ENCODE assay signal across 8 cellular contexts in the genomic region with DNA sequence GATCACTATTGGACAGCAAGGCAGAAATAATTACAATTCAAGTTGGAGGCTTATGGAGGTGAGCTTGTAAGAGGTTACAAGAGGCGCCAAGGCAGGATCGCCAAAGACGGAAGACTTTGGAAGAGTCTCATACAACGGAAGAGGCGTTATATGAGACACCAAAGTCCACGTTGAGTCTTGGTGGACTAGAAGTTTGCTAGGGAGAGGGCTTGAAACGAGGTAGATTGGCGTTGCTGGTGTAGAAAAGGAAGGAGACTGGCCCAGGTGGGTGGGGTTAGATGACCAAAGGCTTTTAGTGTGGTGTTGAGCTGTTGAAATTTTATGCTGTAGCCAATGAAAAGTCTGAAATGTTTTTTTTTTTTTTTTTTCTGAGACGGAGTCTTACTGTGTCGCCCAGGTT. TPM values are rescaled to one million over a fixed set of nuclear protein-coding genes. Genes with fewer than 3 reads are reported as not detected.
A peak's percentile ranks its signal among the peaks of the same experiment; 100 is the strongest.
DNase-seq lines count a peak whose midpoint lies in the region; ATAC-seq and TF ChIP-seq lines count a peak whose summit lies in the region.

No MANE protein-coding gene starts in this region.

- H3K27me3 ChIP-seq in kidney epithelial cell (ENCODE audit: control insufficient read depth, insufficient read depth, low read length): no peaks in the 10 kb centered on the region
- no peaks in the 10 kb centered on the region for H3K27me3 ChIP-seq in tibial nerve
- H3K27me3 ChIP-seq in gastroesophageal sphincter: no peaks in the 10 kb centered on the region

- H3K27ac Mint-ChIP-seq in activated T-cell treated with anti-CD3 and anti-CD28 coated beads, Interleukin-2, amount 50 U/mL, for 72 hours: peak overlapping the region; percentile 96
- H3K27ac Mint-ChIP-seq in activated CD8-positive, alpha-beta T cell treated with anti-CD3 and anti-CD28 coated beads for 36 hours: peak overlapping the region; percentile 98

- H3K4me3 ChIP-seq in kidney epithelial cell (ENCODE audit: low read depth, low read length): peak overlapping the region; percentile 93
- H3K4me3 ChIP-seq in tibial nerve: peak overlapping the region; percentile 67 to 87 (median 76)
- H3K4me3 ChIP-seq in gastroesophageal sphincter: no peak overlapping the region

- WGBS in tibial nerve, 2 donors: 89 to 90% methylated on average over 10 of the region's 10 CpGs
- 87 to 90% methylated on average over 8 to 10 of the region's 10 CpGs for WGBS in gastroesophageal sphincter (ENCODE audit: low coverage in 1 of 2), 2 donors

- POLR2A ChIA-PET in activated CD8-positive, alpha-beta T cell treated with anti-CD3 and anti-CD28 coated beads for 36 hours (lab: Charles Lee): interaction anchor here (0.6 kb wide), 1 partner anchor 426 kb away, joined by 3 read pairs; no protein-coding TSS in a partner anchor

- H3K36me3 ChIP-seq in kidney epithelial cell (ENCODE audit: control insufficient read depth, insufficient read depth, low read length) (no peaks in the 10 kb centered on the region), tibial nerve (peaks cover 0 to 14% (median 0%) of the 10 kb centered on the region in 3 donors), gastroesophageal sphincter (no peaks in the 10 kb centered on the region)

- peak overlapping the region; percentile 98 for H3K4me3 Mint-ChIP-seq in activated T-cell treated with anti-CD3 and anti-CD28 coated beads, Interleukin-2, amount 50 U/mL, for 72 hours
- H3K4me3 Mint-ChIP-seq in activated CD8-positive, alpha-beta T cell treated with anti-CD3 and anti-CD28 coated beads for 36 hours: peak overlapping the region; percentile 97

- no peak for TF ChIP-seq CTCF in activated CD8-positive, alpha-beta T cell treated with anti-CD3 and anti-CD28 coated beads for 36 hours (IDR thresholded peaks at IDR 0.05)
- TF ChIP-seq CTCF in kidney epithelial cell (IDR thresholded peaks at IDR 0.05; ENCODE audit: insufficient read depth, low read length, poor library complexity, severe bottlenecking) (no peak), tibial nerve (IDR thresholded peaks at IDR 0.05) (no peak), gastroesophageal sphincter (IDR thresholded peaks at IDR 0.05) (no peak)

- H3K9me3 Mint-ChIP-seq in activated T-cell treated with anti-CD3 and anti-CD28 coated beads, Interleukin-2, amount 50 U/mL, for 72 hours: no peaks in the 10 kb centered on the region
- H3K9me3 Mint-ChIP-seq in activated CD8-positive, alpha-beta T cell treated with anti-CD3 and anti-CD28 coated beads for 36 hours: peaks cover 5% of the 10 kb centered on the region

- intact Hi-C loops in activated CD8-positive, alpha-beta T cell treated with anti-CD3 and anti-CD28 coated beads for 36 hours (cut with micrococcal nuclease): no loop called here

- TF ChIP-seq POLR2A in tibial nerve (IDR thresholded peaks at IDR 0.05) (no peak), gastroesophageal sphincter (IDR thresholded peaks at IDR 0.05) (no peak)

- TF ChIP-seq EP300 in tibial nerve (IDR thresholded peaks at IDR 0.05): no peak
- no peak for TF ChIP-seq EP300 in gastroesophageal sphincter (IDR thresholded peaks at IDR 0.05)

- no peak for DNase-seq in activated T-cell treated with anti-CD3 and anti-CD28 coated beads, Interleukin-2, amount 50 U/mL, for 72 hours
- DNase-seq in activated T-cell treated with anti-CD3 and anti-CD28 coated beads for 4 hours (no peak), kidney epithelial cell (ENCODE audit: low read depth) (no peak), tibial nerve (ENCODE audit: low spot score in 2 of 2) (no peak), H4 (ENCODE audit: low spot score) (no peak)
- no peak for DNase-seq in activated CD8-positive, alpha-beta T cell treated with anti-CD3 and anti-CD28 coated beads for 36 hours

- H3K36me3 Mint-ChIP-seq in activated T-cell treated with anti-CD3 and anti-CD28 coated beads, Interleukin-2, amount 50 U/mL, for 72 hours (ENCODE audit: insufficient read depth in 2 of 2): peaks cover 8 to 22% of the 10 kb centered on the region in 2 donors
- H3K36me3 Mint-ChIP-seq in activated CD8-positive, alpha-beta T cell treated with anti-CD3 and anti-CD28 coated beads for 36 hours (ENCODE audit: low read depth): peaks cover 37% of the 10 kb centered on the region

- H3K4me1 Mint-ChIP-seq in activated T-cell treated with anti-CD3 and anti-CD28 coated beads, Interleukin-2, amount 50 U/mL, for 72 hours (ENCODE audit: low read depth): peaks cover 38% of the 10 kb centered on the region
- H3K4me1 Mint-ChIP-seq in activated CD8-positive, alpha-beta T cell treated with anti-CD3 and anti-CD28 coated beads for 36 hours (ENCODE audit: low read depth): peaks cover 35% of the 10 kb centered on the region

- H3K9me3 ChIP-seq in tibial nerve (no peaks in the 10 kb centered on the region), gastroesophageal sphincter (no peaks in the 10 kb centered on the region)

- H3K27ac ChIP-seq in tibial nerve (no peak overlapping the region), gastroesophageal sphincter (no peak overlapping the region)

- no peak for ATAC-seq in activated T-cell treated with anti-CD3 and anti-CD28 coated beads, Interleukin-2, amount 50 U/mL, for 72 hours (replicated peaks in 1 of 2)
- ATAC-seq in activated CD8-positive, alpha-beta T cell treated with anti-CD3 and anti-CD28 coated beads for 36 hours: no peak
- ATAC-seq in gastroesophageal sphincter: no peak
- ATAC-seq in GM21576 (IDR thresholded peaks at IDR 0.05; ENCODE audit: unreplicated experiment): no peak

- CTCF ChIA-PET in activated CD8-positive, alpha-beta T cell treated with anti-CD3 and anti-CD28 coated beads for 36 hours (lab: Charles Lee): interaction anchor here (0.8 kb wide), 1 partner anchor 16 kb away, joined by 3 read pairs; no protein-coding TSS in a partner anchor

- H3K27me3 Mint-ChIP-seq in activated T-cell treated with anti-CD3 and anti-CD28 coated beads, Interleukin-2, amount 50 U/mL, for 72 hours (ENCODE audit: low read depth): no peaks in the 10 kb centered on the region
- H3K27me3 Mint-ChIP-seq in activated CD8-positive, alpha-beta T cell treated with anti-CD3 and anti-CD28 coated beads for 36 hours: no peaks in the 10 kb centered on the region

- H3K4me1 ChIP-seq in tibial nerve (peaks cover 0 to 22% (median 9%) of the 10 kb centered on the region in 4 donors), gastroesophageal sphincter (peaks cover 0 to 26% (median 6%) of the 10 kb centered on the region in 3 donors)

RNA-seq across cellular contexts. Expression of a gene that starts 1.4 kb away (rescaled TPM):
- total RNA-seq in activated T-cell treated with anti-CD3 and anti-CD28 coated beads, Interleukin-2, amount 50 U/mL, for 72 hours: 10 to 100 TPM; 41.9 to 48.7 TPM
- total RNA-seq in activated CD8-positive, alpha-beta T cell treated with anti-CD3 and anti-CD28 coated beads for 36 hours: 10 to 100 TPM; 56.9 to 59.2 TPM
- 21.2 and 26.5 TPM in 2 replicates for total RNA-seq in kidney epithelial cell
- 10 to 100 TPM in 3 of 4 donors, 1 to 10 TPM in 1; 8.2 to 15.3 (median 14.2) TPM for total RNA-seq in tibial nerve
- 10 to 100 TPM in 1 of 4 donors, 1 to 10 TPM in 3; 5.7 to 12.9 (median 8.5) TPM for total RNA-seq in gastroesophageal sphincter
- 38.0 and 44.1 TPM in 2 replicates for total RNA-seq in H4 (2014; rRNA removed; shearing (Covaris generic))

RNA-seq across cellular contexts. Expression of a gene that starts 35.2 kb away (rescaled TPM):
- 1 to 10 TPM in 1 of 2 donors, not detected in 1; 1.4 TPM for total RNA-seq in activated T-cell treated with anti-CD3 and anti-CD28 coated beads, Interleukin-2, amount 50 U/mL, for 72 hours
- total RNA-seq in activated CD8-positive, alpha-beta T cell treated with anti-CD3 and anti-CD28 coated beads for 36 hours: under 1 TPM; 0.22 to 0.59 TPM
- total RNA-seq in kidney epithelial cell: 133 and 135 TPM in 2 replicates
- under 1 TPM in 2 of 4 donors, not detected in 2; 0.42 to 0.66 TPM for total RNA-seq in tibial nerve
- 1 to 10 TPM in 1 of 4 donors, under 1 TPM in 1, not detected in 2; 0.54 to 6.1 TPM for total RNA-seq in gastroesophageal sphincter
- not detected in 2 replicates for total RNA-seq in H4 (2014; rRNA removed; shearing (Covaris generic))

Comparison
In these comparisons a context has a peak if more than half of its experiments do, and no peak if none do; other contexts are left out.
1. H3K4me3 ChIP-seq: peak in kidney epithelial cell (single experiment) and tibial nerve (4 of 4); none in gastroesophageal sphincter (0 of 2).
2. RNA of a gene that starts 35.2 kb away (total RNA-seq): 133 to 135 TPM in kidney epithelial cell; 1.4 TPM in activated T-cell treated with anti-CD3 and anti-CD28 coated beads, Interleukin-2, amount 50 U/mL, for 72 hours, 0.22 to 0.59 TPM in activated CD8-positive, alpha-beta T cell treated with anti-CD3 and anti-CD28 coated beads for 36 hours, 0.54 to 6.1 TPM in gastroesophageal sphincter, 0.42 to 0.66 TPM in tibial nerve and not detected in H4; every median in the first group is over 10 times any median in the second.